In genomic region chr21:43854773-43855633, GRCh38 we compare ENCODE assay signal across 8 cellular contexts. TPM values are rescaled to one million over a fixed set of nuclear protein-coding genes. Genes with fewer than 3 reads are reported as not detected.
A peak's percentile ranks its signal among the peaks of the same experiment; 100 is the strongest.
DNase-seq lines count a peak whose midpoint lies in the region; ATAC-seq and TF ChIP-seq lines count a peak whose summit lies in the region.

No MANE protein-coding gene starts in this region.

- 0 out of 22 replicates have a peak, but pooled peaks cover 0 to 7% (median 0%) of the 10 kb centered on the region in 11 experiments for H4K20me1 ChIP-seq in BLaER1 treated with 17β-estradiol and CSF1 and Interleukin-3, amounts not matched to agents 10 nM and 100 nM

- H3K36me3 Mint-ChIP-seq in activated naive CD8-positive, alpha-beta T cell treated with anti-CD3 and anti-CD28 coated beads for 36 hours, result no peaks in the 10 kb centered on the region
- H3K36me3 Mint-ChIP-seq in chondrocyte (ENCODE audit: low read depth), result no peaks in the 10 kb centered on the region

- H3K4me1 Mint-ChIP-seq in activated naive CD8-positive, alpha-beta T cell treated with anti-CD3 and anti-CD28 coated beads for 36 hours, result peaks cover 15% of the 10 kb centered on the region
- no peaks in the 10 kb centered on the region for H3K4me1 Mint-ChIP-seq in chondrocyte (ENCODE audit: low read depth)

- no peak overlapping the region for H3K4me3 ChIP-seq in BLaER1 treated with 17β-estradiol and CSF1 and Interleukin-3, amounts not matched to agents 10 nM and 100 nM

- H3K4me2 ChIP-seq in BLaER1 treated with 17β-estradiol and CSF1 and Interleukin-3, amounts not matched to agents 10 nM and 100 nM, result peak overlapping the region in 7 of 11 experiments; percentile 20 to 85 (median 71); a peak in 12 of 22 replicates

- no peak for TF ChIP-seq CTCF in chondrocyte (IDR thresholded peaks at IDR 0.05)

- peaks cover 11 to 21% (median 16%) of the 10 kb centered on the region in 11 experiments for H3K9me3 ChIP-seq in BLaER1 treated with 17β-estradiol and CSF1 and Interleukin-3, amounts not matched to agents 10 nM and 100 nM (replicated peaks in 1 of 11)

- H3K27ac Mint-ChIP-seq in activated naive CD8-positive, alpha-beta T cell treated with anti-CD3 and anti-CD28 coated beads for 36 hours, result peak overlapping the region; percentile 76
- no peak overlapping the region for H3K27ac Mint-ChIP-seq in chondrocyte (ENCODE audit: unreplicated experiment)

- peak overlapping the region in 5 of 11 experiments; percentile 17 to 71 (median 60); a peak in 9 of 22 replicates for H3K27ac ChIP-seq in BLaER1 treated with 17β-estradiol and CSF1 and Interleukin-3, amounts not matched to agents 10 nM and 100 nM

- peaks cover 21% of the 10 kb centered on the region for H3K27me3 Mint-ChIP-seq in activated naive CD8-positive, alpha-beta T cell treated with anti-CD3 and anti-CD28 coated beads for 36 hours
- H3K27me3 Mint-ChIP-seq in chondrocyte (ENCODE audit: low read depth), result peaks cover 9% of the 10 kb centered on the region

- peaks cover 3% of the 10 kb centered on the region for H3K9me3 Mint-ChIP-seq in activated naive CD8-positive, alpha-beta T cell treated with anti-CD3 and anti-CD28 coated beads for 36 hours
- H3K9me3 Mint-ChIP-seq in chondrocyte (ENCODE audit: low read depth), result no peaks in the 10 kb centered on the region

- ATAC-seq in GM18909 (IDR thresholded peaks at IDR 0.05; ENCODE audit: poor library complexity, unreplicated experiment), result peak; percentile 76
- ATAC-seq in HG03571 (IDR thresholded peaks at IDR 0.05; ENCODE audit: unreplicated experiment), result peak; percentile 71
- no peak for ATAC-seq in SK-N-SH treated with all-trans-retinoic acid at 6 μM for 48 hours

- no peaks in the 10 kb centered on the region for H3K27me3 ChIP-seq in BLaER1 treated with 17β-estradiol and CSF1 and Interleukin-3, amounts not matched to agents 10 nM and 100 nM

- peaks cover 0 to 43% (median 16%) of the 10 kb centered on the region in 10 experiments; a peak in 13 of 20 replicates for H3K4me1 ChIP-seq in BLaER1 treated with 17β-estradiol and CSF1 and Interleukin-3, amounts not matched to agents 10 nM and 100 nM

- H3K9ac ChIP-seq in BLaER1 treated with 17β-estradiol and CSF1 and Interleukin-3, amounts not matched to agents 10 nM and 100 nM, result peak overlapping the region in 3 of 11 experiments; percentile 32 to 51 (median 39); a peak in 3 of 22 replicates

- DNase-seq in activated naive CD8-positive, alpha-beta T cell treated with anti-CD3 and anti-CD28 coated beads for 36 hours, result peak; percentile 62
- no peak for DNase-seq in DMS79 (lab: John Stamatoyannopoulos, UW)
- no peak for DNase-seq in NCI-H1436 treated with DMSO at 0.1 percent for 48 hours (lab: John Stamatoyannopoulos, UW)
- no peak for DNase-seq in chondrocyte (ENCODE audit: low spot score)

- peak overlapping the region; percentile 23 for H3K4me3 Mint-ChIP-seq in activated naive CD8-positive, alpha-beta T cell treated with anti-CD3 and anti-CD28 coated beads for 36 hours
- H3K4me3 Mint-ChIP-seq in chondrocyte (ENCODE audit: unreplicated experiment), result no peak overlapping the region

- H3K36me3 ChIP-seq in BLaER1 treated with 17β-estradiol and CSF1 and Interleukin-3, amounts not matched to agents 10 nM and 100 nM, result no peaks in the 10 kb centered on the region

TF ChIP-seq in SK-N-SH treated with all-trans-retinoic acid at 6 μM for 48 hours, 23 proteins besides CTCF, POLR2A, EP300 and RAD21:
- no peak for TF ChIP-seq TCF4 (CRISPR knock-in tag; IDR thresholded peaks at IDR 0.05; ENCODE audit: borderline replicate concordance)
- no peak for TF ChIP-seq GLIS3 (CRISPR knock-in tag; IDR thresholded peaks at IDR 0.05)
- no peak for TF ChIP-seq TOX (CRISPR knock-in tag; IDR thresholded peaks at IDR 0.05; ENCODE audit: borderline replicate concordance)
- TF ChIP-seq ESRRG (CRISPR knock-in tag; IDR thresholded peaks at IDR 0.05), result no peak
- no peak for TF ChIP-seq CREB5 (CRISPR knock-in tag; IDR thresholded peaks at IDR 0.05; ENCODE audit: low read depth)
- TF ChIP-seq POU6F1 (CRISPR knock-in tag; IDR thresholded peaks at IDR 0.05; ENCODE audit: borderline replicate concordance, low read depth), result no peak
- no peak for TF ChIP-seq ZNF8 (CRISPR knock-in tag; IDR thresholded peaks at IDR 0.05)
- TF ChIP-seq ZC3H10 (CRISPR knock-in tag; IDR thresholded peaks at IDR 0.05), result no peak
- no peak for TF ChIP-seq TSHZ2 (CRISPR knock-in tag; IDR thresholded peaks at IDR 0.05)
- no peak for TF ChIP-seq ZFP3 (CRISPR knock-in tag; IDR thresholded peaks at IDR 0.05)
- no peak for TF ChIP-seq ISL1 (CRISPR knock-in tag; IDR thresholded peaks at IDR 0.05)

RNA-seq across cellular contexts. Expression of gene AGPAT3, which starts 10.0 kb away (rescaled TPM):
- 10 to 100 TPM; 61.2 to 66.0 TPM for total RNA-seq in activated naive CD8-positive, alpha-beta T cell treated with anti-CD3 and anti-CD28 coated beads for 36 hours
- 43.5 to 48.1 TPM (median 45.4 TPM) in 3 replicates for total RNA-seq in chondrocyte
